ENCODE assay signal across 7 cellular contexts in the genomic region with DNA sequence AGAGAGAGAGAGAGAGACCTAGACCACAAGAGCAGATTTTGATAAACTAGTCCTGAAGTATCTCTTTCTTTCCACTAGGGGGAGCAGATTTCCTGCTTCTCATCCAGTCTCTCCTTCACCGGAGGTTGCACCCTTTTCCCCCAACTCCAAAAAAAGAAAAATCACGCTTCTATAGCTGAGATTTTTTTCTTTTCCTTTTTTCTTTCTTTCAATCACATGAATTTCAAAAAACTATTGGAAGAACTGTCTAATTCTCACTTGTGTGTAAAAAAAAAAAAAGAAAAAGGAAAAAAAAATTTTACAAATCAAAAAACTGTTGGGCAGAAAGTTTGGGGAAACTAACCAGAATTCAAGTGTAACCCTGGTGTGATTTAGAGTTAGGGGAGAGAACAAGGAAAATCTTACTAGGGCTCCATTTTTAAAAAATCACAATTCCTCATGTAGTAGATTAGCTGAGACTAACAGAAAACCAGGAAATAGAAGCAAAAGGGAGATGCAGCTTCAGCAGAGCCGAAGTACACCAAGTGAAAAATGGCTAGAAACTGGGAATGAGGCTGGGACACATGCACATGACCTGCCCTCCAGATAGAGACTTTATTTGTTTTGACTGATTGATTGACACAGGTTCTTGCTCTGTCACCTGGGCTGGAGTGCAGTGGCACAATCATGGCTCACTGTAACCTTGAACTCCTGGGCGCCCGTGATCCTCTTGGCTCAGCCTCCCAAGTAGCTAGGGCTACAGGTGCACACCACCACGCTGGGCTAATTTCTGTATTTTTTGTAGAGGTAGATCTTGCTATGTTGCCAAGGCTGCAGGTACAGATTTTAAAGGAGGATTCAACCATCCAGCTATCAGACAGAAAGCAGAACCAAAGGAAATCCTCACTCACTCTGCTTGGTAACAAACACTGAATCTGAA. TPM values are rescaled to one million over a fixed set of nuclear protein-coding genes. Genes with fewer than 3 reads are reported as not detected.
DNase-seq lines count a peak whose midpoint lies in the region; ATAC-seq and TF ChIP-seq lines count a peak whose summit lies in the region.

No MANE protein-coding gene starts in this region.

- POLR2A ChIA-PET in GM10248 (lab: Yijun Ruan, JAX) = no interaction called here

- peaks cover 15% of the 10 kb centered on the region for H3K9me3 Mint-ChIP-seq in mesothelial cell of epicardium

- TF ChIP-seq CTCF in GM10248 (IDR thresholded peaks at IDR 0.05; ENCODE audit: control extremely low read depth, extremely low read depth, low read depth, missing control alignments) = peak; percentile 61
- peak; percentile 57 for TF ChIP-seq CTCF in LNCAP (IDR thresholded peaks at IDR 0.05)
- TF ChIP-seq CTCF in Peyer's patch (IDR thresholded peaks at IDR 0.05) = peak; percentile 13 to 73 (median 70)
- TF ChIP-seq CTCF in mesothelial cell of epicardium (IDR thresholded peaks at IDR 0.05; ENCODE audit: unreplicated experiment) = peak; percentile 77

- H3K4me3 ChIP-seq in Peyer's patch (no peak overlapping the region), endocrine pancreas (ENCODE audit: control insufficient read depth, insufficient read depth, low read length) (peak overlapping the region; percentile 19)

- H3K27ac Mint-ChIP-seq in mesothelial cell of epicardium = no peak overlapping the region

- peak; percentile 61 for DNase-seq in GM10248 (ENCODE audit: extremely low spot score)
- DNase-seq in Peyer's patch = no peak
- DNase-seq in mesothelial cell of epicardium (ENCODE audit: low spot score in 2 of 2, unreplicated experiment in 2 of 2) = no peak
- no peak for DNase-seq in cortex of kidney (lab: John Stamatoyannopoulos, UW)

- CTCF ChIA-PET in GM10248 (lab: Yijun Ruan, JAX) = interaction anchor here (0.6 to 5.2 kb wide), 20 partner anchors 8 to 187 kb away, joined by 3 to 47 read pairs (median 6); a partner anchor contains a TSS

- H3K4me1 ChIP-seq in Peyer's patch = no peaks in the 10 kb centered on the region
- H3K4me1 ChIP-seq in endocrine pancreas (ENCODE audit: control insufficient read depth, insufficient read depth, low read length) = no peaks in the 10 kb centered on the region

- H3K27me3 Mint-ChIP-seq in mesothelial cell of epicardium (ENCODE audit: low read depth) = no peaks in the 10 kb centered on the region

- H3K9ac ChIP-seq in endocrine pancreas (ENCODE audit: control insufficient read depth, insufficient read depth, low read length) = peak overlapping the region; percentile 35

- peaks cover 5% of the 10 kb centered on the region for H3K36me3 Mint-ChIP-seq in mesothelial cell of epicardium

- H3K27ac ChIP-seq in Peyer's patch = no peak overlapping the region

- no peak overlapping the region for H3K4me3 Mint-ChIP-seq in mesothelial cell of epicardium

- TF ChIP-seq POLR2A in Peyer's patch (IDR thresholded peaks at IDR 0.05) = no peak

- ATAC-seq in HG03139 (IDR thresholded peaks at IDR 0.05; ENCODE audit: unreplicated experiment) = no peak

- H3K27me3 ChIP-seq in Peyer's patch (no peaks in the 10 kb centered on the region), endocrine pancreas (ENCODE audit: control insufficient read depth, insufficient read depth, low read length) (no peaks in the 10 kb centered on the region)

- H3K36me3 ChIP-seq in Peyer's patch = no peaks in the 10 kb centered on the region
- H3K36me3 ChIP-seq in endocrine pancreas (ENCODE audit: control insufficient read depth, insufficient read depth, low read length) = no peaks in the 10 kb centered on the region

- no peaks in the 10 kb centered on the region for H3K9me3 ChIP-seq in Peyer's patch
- no peaks in the 10 kb centered on the region for H3K9me3 ChIP-seq in endocrine pancreas (ENCODE audit: control insufficient read depth, low read length)

- peaks cover 3% of the 10 kb centered on the region for H3K4me1 Mint-ChIP-seq in mesothelial cell of epicardium

RNA-seq across cellular contexts. Expression of a gene that starts 27.1 kb away (rescaled TPM):
- total RNA-seq in Peyer's patch (100 to 1,000 TPM; 114 to 290 (median 149) TPM), mesothelial cell of epicardium (44.4 to 48.6 TPM (median 47.3 TPM) in 3 replicates)

RNA-seq across cellular contexts. Expression of a gene that starts 27.2 kb away (rescaled TPM):
- total RNA-seq in Peyer's patch (10 to 100 TPM; 27.8 to 33.3 (median 29.8) TPM), mesothelial cell of epicardium (48.8 to 51.9 TPM (median 51.5 TPM) in 3 replicates)

RNA-seq across cellular contexts. Expression of a gene that starts 39.7 kb away (rescaled TPM):
- 10 to 100 TPM; 10.1 to 28.1 (median 11.8) TPM for total RNA-seq in Peyer's patch
- total RNA-seq in mesothelial cell of epicardium = 23.3 to 28.0 TPM (median 26.3 TPM) in 3 replicates

RNA-seq across cellular contexts. Expression of a gene that starts 40.0 kb away (rescaled TPM):
- total RNA-seq in Peyer's patch (10 to 100 TPM in 1 of 4 donors, 1 to 10 TPM in 1, not detected in 2; 2.8 to 11.6 TPM), mesothelial cell of epicardium (1.2 to 1.9 TPM (median 1.3 TPM) in 3 replicates)

RNA-seq across cellular contexts. Expression of a gene that starts 50.1 kb away (rescaled TPM):
- 10 to 100 TPM; 19.0 to 57.4 (median 42.5) TPM for total RNA-seq in Peyer's patch
- total RNA-seq in mesothelial cell of epicardium = 0.24 to 0.31 TPM (median 0.29 TPM) in 3 replicates
